In genomic region chr2:70769450-70769849, GRCh38 we compare ENCODE assay signal across 30 cellular contexts. TPM values are rescaled to one million over a fixed set of nuclear protein-coding genes. Genes with fewer than 3 reads are reported as not detected.
A peak's percentile ranks its signal among the peaks of the same experiment; 100 is the strongest.
DNase-seq lines count a peak whose midpoint lies in the region; ATAC-seq and TF ChIP-seq lines count a peak whose summit lies in the region.
"Had no signal": no experiment of that assay in that cellular context is flagged by ENCODE, and none has a peak within 500 bp of the region (broad histone marks: within the 10 kb centered on the region; RNA-seq: fewer than 3 reads in every experiment).

No MANE protein-coding gene starts in this region.

- DNase-seq in activated T-cell treated with anti-CD3 and anti-CD28 coated beads, Interleukin-2, amount 50 U/mL, for 24 hours = no peak
- no peak for DNase-seq in activated T-cell treated with anti-CD3 and anti-CD28 coated beads, Interleukin-2, amount 50 U/mL, for 4 hours
- no peak for DNase-seq in naive B cell
- DNase-seq in type B pancreatic cell (ENCODE audit: extremely low spot score, unreplicated experiment) = no peak
- no peak for DNase-seq in amygdala (lab: John Stamatoyannopoulos, UW)
- no peak for DNase-seq in NCI-H128 (lab: John Stamatoyannopoulos, UW; ENCODE audit: unreplicated experiment)
- no peak for DNase-seq in T-helper 2 cell
- DNase-seq: activated CD4-positive, alpha-beta T cell treated with anti-CD3 and anti-CD28 coated beads, Interleukin-2, amount 50 U/mL, for 4 hours; activated effector memory CD4-positive, alpha-beta T cell treated with Interleukin-2 at 50 U/mL for 16 hours; CD8-positive, alpha-beta memory T cell; DMS 273 treated with DMSO at 0.1 percent for 48 hours; GOT3; left ventricle myocardium inferior; NCI-H1092 treated with DMSO at 0.1 percent for 48 hours; NCI-H187; NCI-H2171; NCI-H524 treated with DMSO at 0.1 percent for 48 hours; OCI-M1; sigmoid colon; stimulated activated CD4-positive, alpha-beta T cell treated with anti-CD3 and anti-CD28 coated beads, Interleukin-12 subunit alpha, Interleukin-12 subunit beta, amount 100 ng/mL, for 4 hours; stimulated activated CD4-positive, alpha-beta T cell treated with anti-CD3 and anti-CD28 coated beads, Interleukin-4, amount 100 ng/mL, for 24 hours; substantia nigra; trophoblast cell had no signal

- no peaks in the 10 kb centered on the region for H3K36me3 Mint-ChIP-seq in activated T-cell treated with anti-CD3 and anti-CD28 coated beads, Interleukin-2, amount 50 U/mL, for 24 hours (ENCODE audit: low read depth)
- H3K36me3 Mint-ChIP-seq in activated T-cell treated with anti-CD3 and anti-CD28 coated beads, Interleukin-2, amount 50 U/mL, for 4 hours (ENCODE audit: insufficient read depth) = peaks cover 2% of the 10 kb centered on the region
- H3K36me3 Mint-ChIP-seq in activated T-helper 17 cell treated with anti-CD3 and anti-CD28 coated beads, Interleukin-2, amount 50 U/mL, for 72 hours (ENCODE audit: low read depth) = no peaks in the 10 kb centered on the region
- peaks cover 10 to 12% of the 10 kb centered on the region in 2 donors for H3K36me3 Mint-ChIP-seq in naive B cell
- no peaks in the 10 kb centered on the region for H3K36me3 Mint-ChIP-seq in type B pancreatic cell
- H3K36me3 Mint-ChIP-seq: CD8-positive, alpha-beta memory T cell had no signal

- no peak overlapping the region for H3K4me3 Mint-ChIP-seq in activated T-cell treated with anti-CD3 and anti-CD28 coated beads, Interleukin-2, amount 50 U/mL, for 24 hours
- no peak overlapping the region for H3K4me3 Mint-ChIP-seq in activated T-cell treated with anti-CD3 and anti-CD28 coated beads, Interleukin-2, amount 50 U/mL, for 4 hours
- H3K4me3 Mint-ChIP-seq in activated T-helper 17 cell treated with anti-CD3 and anti-CD28 coated beads, Interleukin-2, amount 50 U/mL, for 72 hours = peak overlapping the region; percentile 66
- peak overlapping the region in 7 of 8 donors; percentile 5 to 91 (median 81) for H3K4me3 Mint-ChIP-seq in naive B cell
- H3K4me3 Mint-ChIP-seq in type B pancreatic cell = peak overlapping the region; percentile 83
- H3K4me3 Mint-ChIP-seq: dendritic cell treated with granulocyte-macrophage colony-stimulating factor and Interleukin-4, amounts not matched to agents 40 ng/mL and 50 ng/mL, for 4 days had no signal

- H3K9me3 Mint-ChIP-seq in activated T-cell treated with anti-CD3 and anti-CD28 coated beads, Interleukin-2, amount 50 U/mL, for 24 hours = no peaks in the 10 kb centered on the region
- no peaks in the 10 kb centered on the region for H3K9me3 Mint-ChIP-seq in activated T-cell treated with anti-CD3 and anti-CD28 coated beads, Interleukin-2, amount 50 U/mL, for 4 hours
- peaks cover 4% of the 10 kb centered on the region for H3K9me3 Mint-ChIP-seq in activated T-helper 17 cell treated with anti-CD3 and anti-CD28 coated beads, Interleukin-2, amount 50 U/mL, for 72 hours
- H3K9me3 Mint-ChIP-seq in naive B cell = peaks cover 3 to 18% (median 12%) of the 10 kb centered on the region in 7 donors
- no peaks in the 10 kb centered on the region for H3K9me3 Mint-ChIP-seq in type B pancreatic cell

- peaks cover 20% of the 10 kb centered on the region for H3K4me1 Mint-ChIP-seq in activated T-cell treated with anti-CD3 and anti-CD28 coated beads, Interleukin-2, amount 50 U/mL, for 24 hours (ENCODE audit: low read depth)
- H3K4me1 Mint-ChIP-seq in activated T-cell treated with anti-CD3 and anti-CD28 coated beads, Interleukin-2, amount 50 U/mL, for 4 hours (ENCODE audit: low read depth) = peaks cover 14% of the 10 kb centered on the region
- H3K4me1 Mint-ChIP-seq in activated T-helper 17 cell treated with anti-CD3 and anti-CD28 coated beads, Interleukin-2, amount 50 U/mL, for 72 hours = peaks cover 5% of the 10 kb centered on the region
- H3K4me1 Mint-ChIP-seq in naive B cell (peaks cover 14 to 33% (median 17%) of the 10 kb centered on the region in 3 donors), type B pancreatic cell (ENCODE audit: unreplicated experiment) (peaks cover 5% of the 10 kb centered on the region)

- H3K27ac Mint-ChIP-seq in activated T-cell treated with anti-CD3 and anti-CD28 coated beads, Interleukin-2, amount 50 U/mL, for 24 hours = peak overlapping the region; percentile 35
- H3K27ac Mint-ChIP-seq in activated T-helper 17 cell treated with anti-CD3 and anti-CD28 coated beads, Interleukin-2, amount 50 U/mL, for 72 hours = no peak overlapping the region
- H3K27ac Mint-ChIP-seq in naive B cell = peak overlapping the region in 4 of 6 donors; percentile 10 to 84 (median 68)
- H3K27ac Mint-ChIP-seq in type B pancreatic cell = no peak overlapping the region

- no peak for TF ChIP-seq CTCF in type B pancreatic cell (conservative IDR thresholded peaks at IDR 0.05)

- peaks cover 73% of the 10 kb centered on the region for H3K27me3 Mint-ChIP-seq in activated T-cell treated with anti-CD3 and anti-CD28 coated beads, Interleukin-2, amount 50 U/mL, for 24 hours
- H3K27me3 Mint-ChIP-seq in activated T-cell treated with anti-CD3 and anti-CD28 coated beads, Interleukin-2, amount 50 U/mL, for 4 hours (ENCODE audit: low read depth) = peaks cover 61% of the 10 kb centered on the region
- peaks cover 61% of the 10 kb centered on the region for H3K27me3 Mint-ChIP-seq in activated T-helper 17 cell treated with anti-CD3 and anti-CD28 coated beads, Interleukin-2, amount 50 U/mL, for 72 hours
- H3K27me3 Mint-ChIP-seq in naive B cell (peaks cover 27 to 58% (median 49%) of the 10 kb centered on the region in 3 donors), type B pancreatic cell (peaks cover 90% of the 10 kb centered on the region)

- ATAC-seq in activated T-cell treated with anti-CD3 and anti-CD28 coated beads, Interleukin-2, amount 50 U/mL, for 4 hours = no peak
- ATAC-seq in activated T-helper 17 cell treated with anti-CD3 and anti-CD28 coated beads, Interleukin-2, amount 50 U/mL, for 72 hours (replicated peaks) = no peak
- ATAC-seq in naive B cell (ENCODE audit: low read depth in 2 of 2) = no peak
- ATAC-seq: A549 had no signal

RNA-seq across cellular contexts. Expression of gene ADD2, which starts 1.4 kb away (rescaled TPM):
- total RNA-seq in activated T-cell treated with anti-CD3 and anti-CD28 coated beads, Interleukin-2, amount 50 U/mL, for 4 hours = 10 to 100 TPM in 1 of 3 donors, 1 to 10 TPM in 2; 4.8 to 13.7 (median 8.0) TPM
- 1 to 10 TPM; 2.0 to 7.4 TPM for total RNA-seq in activated T-helper 17 cell treated with anti-CD3 and anti-CD28 coated beads, Interleukin-2, amount 50 U/mL, for 72 hours
- 10 to 100 TPM in 2 of 6 donors, 1 to 10 TPM in 4; 1.9 to 12.5 (median 4.9) TPM for polyA plus RNA-seq in naive B cell (ENCODE audit: low read depth in 6 of 6)
- 1.6 and 5.0 TPM in 2 replicates for total RNA-seq in type B pancreatic cell (ENCODE audit: low replicate concordance)
- total RNA-seq: osteoblast, SJSA1 had no signal

RNA-seq across cellular contexts. Expression of gene FIGLA, which starts 21.0 kb away (rescaled TPM):
- not detected for total RNA-seq in activated T-cell treated with anti-CD3 and anti-CD28 coated beads, Interleukin-2, amount 50 U/mL, for 4 hours
- not detected for total RNA-seq in activated T-helper 17 cell treated with anti-CD3 and anti-CD28 coated beads, Interleukin-2, amount 50 U/mL, for 72 hours
- polyA plus RNA-seq in naive B cell (ENCODE audit: low read depth in 6 of 6) = not detected
- not detected in 2 replicates for total RNA-seq in type B pancreatic cell (ENCODE audit: low replicate concordance)
- total RNA-seq: CD8-positive, alpha-beta memory T cell; HT1080; left ventricle myocardium inferior; osteoblast; pulmonary artery endothelial cell; sigmoid colon; SJSA1 had no signal
- polyA plus RNA-seq: A549; CD8-positive, alpha-beta memory T cell; sigmoid colon had no signal

RNA-seq across cellular contexts. Expression of gene CLEC4F, which starts 50.9 kb away (rescaled TPM):
- not detected for total RNA-seq in activated T-cell treated with anti-CD3 and anti-CD28 coated beads, Interleukin-2, amount 50 U/mL, for 4 hours
- total RNA-seq in activated T-helper 17 cell treated with anti-CD3 and anti-CD28 coated beads, Interleukin-2, amount 50 U/mL, for 72 hours = under 1 TPM in 1 of 2 donors, not detected in 1; 0.35 TPM
- polyA plus RNA-seq in naive B cell (ENCODE audit: low read depth in 6 of 6) = not detected
- total RNA-seq in type B pancreatic cell (ENCODE audit: low replicate concordance) = not detected in 2 replicates
- total RNA-seq: CD8-positive, alpha-beta memory T cell; HT1080; left ventricle myocardium inferior; osteoblast; pulmonary artery endothelial cell; SJSA1 had no signal
- polyA plus RNA-seq: A549; CD8-positive, alpha-beta memory T cell had no signal

Comparison
In these comparisons a context has a peak if more than half of its experiments do, and no peak if none do; other contexts are left out.
1. H3K27ac Mint-ChIP-seq: peak in activated T-cell treated with anti-CD3 and anti-CD28 coated beads, Interleukin-2, amount 50 U/mL, for 24 hours (single experiment) and naive B cell (4 of 6); none in activated T-helper 17 cell treated with anti-CD3 and anti-CD28 coated beads, Interleukin-2, amount 50 U/mL, for 72 hours (single experiment) and type B pancreatic cell (single experiment).
2. H3K4me3 Mint-ChIP-seq: peak in activated T-helper 17 cell treated with anti-CD3 and anti-CD28 coated beads, Interleukin-2, amount 50 U/mL, for 72 hours (single experiment), naive B cell (7 of 8) and type B pancreatic cell (single experiment); none in activated T-cell treated with anti-CD3 and anti-CD28 coated beads, Interleukin-2, amount 50 U/mL, for 24 hours (single experiment) and activated T-cell treated with anti-CD3 and anti-CD28 coated beads, Interleukin-2, amount 50 U/mL, for 4 hours (single experiment).